19 cellular contexts compared by ENCODE assay signal in genomic region chr1:247467008-247467572, GRCh38. TPM values are rescaled to one million over a fixed set of nuclear protein-coding genes. Genes with fewer than 3 reads are reported as not detected.
A peak's percentile ranks its signal among the peaks of the same experiment; 100 is the strongest.
DNase-seq lines count a peak whose midpoint lies in the region; ATAC-seq, FAIRE-seq and TF ChIP-seq lines count a peak whose summit lies in the region.
"Had no signal": no experiment of that assay in that cellular context is flagged by ENCODE, and none has a peak within 500 bp of the region (broad histone marks: within the 10 kb centered on the region; RNA-seq: fewer than 3 reads in every experiment).

No MANE protein-coding gene starts in this region.

- H2AK5ac ChIP-seq in H1 (ENCODE audit: low read depth, low read length), result no peak overlapping the region

- CTCF ChIA-PET in H1 (lab: Charles Lee; ENCODE audit: partially characterized antibody), result no interaction called here

- peak; percentile 40 to 46 for ATAC-seq in activated T-cell treated with anti-CD3 and anti-CD28 coated beads, Interleukin-2, amount 50 U/mL, for 4 hours
- no peak for ATAC-seq in GM23338
- ATAC-seq: A549 had no signal

- no peak overlapping the region for H3K23ac ChIP-seq in H1 (ENCODE audit: insufficient read length)

- H2BK12ac ChIP-seq in H1 (ENCODE audit: low read depth, low read length), result no peak overlapping the region

- no peak for TF ChIP-seq CTCF in GM23338 (conservative IDR thresholded peaks at IDR 0.05; ENCODE audit: low read depth in 2 of 2)
- no peak for TF ChIP-seq CTCF in OCI-LY3 (IDR thresholded peaks at IDR 0.05; ENCODE audit: low read depth, low read length)
- no peak for TF ChIP-seq CTCF in H1 (IDR thresholded peaks at IDR 0.05; ENCODE audit: control extremely low read depth in 1 of 3, insufficient read depth in 1 of 3, low read depth in 1 of 3, low read length in 3 of 3)
- no peak for TF ChIP-seq CTCF in endodermal cell (conservative IDR thresholded peaks at IDR 0.05)
- no peak for TF ChIP-seq CTCF in brain microvascular endothelial cell (IDR thresholded peaks at IDR 0.05; ENCODE audit: low read depth, low read length, missing control alignments)

- H3K23me2 ChIP-seq in H1 (ENCODE audit: low read depth, low read length), result no peaks in the 10 kb centered on the region

- H2BK20ac ChIP-seq in H1 (ENCODE audit: low read length), result no peak overlapping the region

- H3K79me2 ChIP-seq in GM23338 (replicated peaks; ENCODE audit: insufficient read depth) (no peaks in the 10 kb centered on the region), OCI-LY3 (ENCODE audit: low read length) (no peaks in the 10 kb centered on the region), H1 (ENCODE audit: control insufficient read depth in 1 of 2, insufficient read depth in 2 of 2, low read length in 2 of 2) (no peaks in the 10 kb centered on the region)

- 86% methylated on average over 4 of the region's 4 CpGs; no CpG with 5 or more reads in 1 of the 2 experiments for WGBS in H1 (ENCODE audit: extremely low coverage in 1 of 2, insufficient coverage in 1 of 2, insufficient read length in 1 of 2, insufficient replicate concordance in 2 of 2, low coverage in 1 of 2, low lambda C conversion rate in 2 of 2, missing lambda C conversion rate in 1 of 2), 2 experiments
- WGBS in endodermal cell (ENCODE audit: insufficient coverage in 1 of 2, insufficient read length in 1 of 2), 2 experiments, result 86 to 94% methylated on average over 3 to 4 of the region's 4 CpGs

- H3K9me3 ChIP-seq in OCI-LY3 (ENCODE audit: insufficient read depth, low read length) (no peaks in the 10 kb centered on the region), H1 (ENCODE audit: insufficient read depth in 2 of 2, low read depth in 1 of 2, low read length in 1 of 2) (peaks cover 0 to 2% of the 10 kb centered on the region in 2 experiments; a peak in 2 of 4 replicates), endodermal cell (ENCODE audit: control insufficient read depth, low read length) (peaks cover 17% of the 10 kb centered on the region)
- H3K9me3 ChIP-seq: A549, BE2C had no signal

- H2AFZ ChIP-seq in GM23338, result peak overlapping the region; percentile 59; the same call in 1 of the 2 replicates
- H2AFZ ChIP-seq in OCI-LY3 (ENCODE audit: low read depth, low read length), result no peak overlapping the region
- no peak overlapping the region for H2AFZ ChIP-seq in H1 (ENCODE audit: low read length)
- H2AFZ ChIP-seq: GM23248 had no signal

- peaks cover 7% of the 10 kb centered on the region for H3K27me3 Mint-ChIP-seq in activated T-cell treated with anti-CD3 and anti-CD28 coated beads, Interleukin-2, amount 50 U/mL, for 4 hours (ENCODE audit: low read depth)
- H3K27me3 Mint-ChIP-seq in GM23338 (ENCODE audit: insufficient read depth, low read depth, poor library complexity) (peaks cover 1% of the 10 kb centered on the region), endodermal cell (ENCODE audit: insufficient read depth) (peaks cover 2% of the 10 kb centered on the region)

- no peaks in the 10 kb centered on the region for H3K36me3 Mint-ChIP-seq in activated T-cell treated with anti-CD3 and anti-CD28 coated beads, Interleukin-2, amount 50 U/mL, for 4 hours (ENCODE audit: insufficient read depth)
- H3K36me3 Mint-ChIP-seq in GM23338 (ENCODE audit: low read depth), result no peaks in the 10 kb centered on the region; the same call in 1 of the 3 replicates
- peaks cover 1% of the 10 kb centered on the region for H3K36me3 Mint-ChIP-seq in endodermal cell (ENCODE audit: low read depth)
- H3K36me3 Mint-ChIP-seq: CD4-positive, alpha-beta memory T cell had no signal

- DNase-seq in activated T-cell treated with anti-CD3 and anti-CD28 coated beads, Interleukin-2, amount 50 U/mL, for 4 hours, result no peak
- DNase-seq in activated T-cell treated with anti-CD3 and anti-CD28 coated beads for 4 hours (no peak), GM23338 (ENCODE audit: low spot score) (no peak), H1 (ENCODE audit: low read depth in 1 of 2, low spot score in 2 of 2) (no peak), endodermal cell (no peak), brain microvascular endothelial cell (no peak), HK-2 (ENCODE audit: unreplicated experiment) (no peak)
- DNase-seq: BE2C; CD4-positive, alpha-beta memory T cell; DMS79; GM23248; H9 had no signal

- H4K5ac ChIP-seq in H1 (ENCODE audit: insufficient read length, low read depth, low read length), result no peak overlapping the region

- peak overlapping the region; percentile 72; the same call in 1 of the 2 replicates for H2BK15ac ChIP-seq in H1 (ENCODE audit: low read length)

- H3K79me1 ChIP-seq in H1 (ENCODE audit: low read depth, low read length), result no peaks in the 10 kb centered on the region

- H4K20me1 ChIP-seq in GM23338 (replicated peaks; ENCODE audit: insufficient read depth) (no peaks in the 10 kb centered on the region), OCI-LY3 (ENCODE audit: insufficient read depth, low read length) (no peaks in the 10 kb centered on the region), H1 (replicated peaks in 1 of 2; ENCODE audit: control insufficient read depth in 1 of 2, insufficient read depth in 2 of 2, low read length in 2 of 2) (no peaks in the 10 kb centered on the region)

- no peak overlapping the region for H2BK120ac ChIP-seq in H1 (replicated peaks; ENCODE audit: low read depth, low read length)

- no peak overlapping the region for H3K4ac ChIP-seq in H1 (replicated peaks; ENCODE audit: insufficient read length, low read depth, low read length)

- no peaks in the 10 kb centered on the region for H3K9me3 Mint-ChIP-seq in activated T-cell treated with anti-CD3 and anti-CD28 coated beads, Interleukin-2, amount 50 U/mL, for 4 hours
- H3K9me3 Mint-ChIP-seq in GM23338 (peaks cover 11% of the 10 kb centered on the region), endodermal cell (peaks cover 20% of the 10 kb centered on the region)

- no peaks in the 10 kb centered on the region for H3K27me3 ChIP-seq in GM23338 (ENCODE audit: insufficient read depth)
- no peaks in the 10 kb centered on the region for H3K27me3 ChIP-seq in OCI-LY3 (ENCODE audit: low read depth, low read length)
- no peaks in the 10 kb centered on the region for H3K27me3 ChIP-seq in H1 (replicated peaks in 1 of 4; ENCODE audit: control insufficient read depth in 3 of 4, extremely low read depth in 1 of 4, insufficient read depth in 3 of 4, low read length in 3 of 4)
- no peaks in the 10 kb centered on the region for H3K27me3 ChIP-seq in endodermal cell (ENCODE audit: control insufficient read depth, insufficient read depth, low read length, poor library complexity, severe bottlenecking)
- H3K27me3 ChIP-seq in brain microvascular endothelial cell (replicated peaks), result no peaks in the 10 kb centered on the region

- TF ChIP-seq RAD21 in H1 (IDR thresholded peaks at IDR 0.05 in 1 of 2, conservative IDR thresholded peaks at IDR 0.05 in 1 of 2; ENCODE audit: low read depth in 2 of 2, low read length in 2 of 2), result no peak

- H3K27ac ChIP-seq in GM23338 (ENCODE audit: low read depth) (no peak overlapping the region), OCI-LY3 (ENCODE audit: low read length) (peak overlapping the region; percentile 89), H1 (ENCODE audit: low read depth, low read length) (no peak overlapping the region), endodermal cell (ENCODE audit: low read depth, low read length) (no peak overlapping the region), brain microvascular endothelial cell (no peak overlapping the region)
- H3K27ac ChIP-seq: A549, C4-2B, GM23248 had no signal

- H4K91ac ChIP-seq in H1 (replicated peaks; ENCODE audit: insufficient read length, low read length), result no peak overlapping the region

- H3F3A ChIP-seq in GM23338 (replicated peaks; ENCODE audit: low read depth), result no peaks in the 10 kb centered on the region

- H3K4me3 ChIP-seq in GM23338 (no peak overlapping the region), OCI-LY3 (ENCODE audit: low read length) (peak overlapping the region; percentile 19), H1 (ENCODE audit: extremely low read depth in 1 of 4, insufficient read depth in 2 of 4, low read depth in 3 of 4, low read length in 4 of 4) (no peak overlapping the region), endodermal cell (ENCODE audit: low read length) (no peak overlapping the region), brain microvascular endothelial cell (ENCODE audit: low read depth, low read length) (no peak overlapping the region)
- H3K4me3 ChIP-seq: A549, GM23248 had no signal

- H3K4me3 Mint-ChIP-seq in activated T-cell treated with anti-CD3 and anti-CD28 coated beads, Interleukin-2, amount 50 U/mL, for 4 hours, result no peak overlapping the region
- H3K4me3 Mint-ChIP-seq in GM23338 (no peak overlapping the region), endodermal cell (no peak overlapping the region)
- H3K4me3 Mint-ChIP-seq: CD4-positive, alpha-beta memory T cell; H9 had no signal

- H2BK5ac ChIP-seq in H1 (ENCODE audit: low read depth, low read length), result no peak overlapping the region

- no peak overlapping the region for H3K18ac ChIP-seq in H1 (ENCODE audit: extremely low read depth, low read length)

- no peak overlapping the region for H4K8ac ChIP-seq in H1 (ENCODE audit: extremely low read depth, insufficient read depth, low read length)

- H3K14ac ChIP-seq in H1 (ENCODE audit: insufficient read length), result no peak overlapping the region

- 0 out of 2 replicates have a peak, but pooled peaks cover 7% of the 10 kb centered on the region for H3K9me2 ChIP-seq in GM23338 (ENCODE audit: insufficient read depth)

- no peak for FAIRE-seq in H1 (lab: Jason Lieb, UNC)
- FAIRE-seq: A549, GM12891 had no signal

- no peak for TF ChIP-seq POLR2A in H1 (IDR thresholded peaks at IDR 0.05; ENCODE audit: control extremely low read depth in 1 of 2, low read depth in 2 of 2, low read length in 2 of 2)

- H3K56ac ChIP-seq in H1 (replicated peaks; ENCODE audit: insufficient read length, low read depth, low read length), result no peak overlapping the region

- H3K36me3 ChIP-seq in GM23338 (ENCODE audit: insufficient read depth) (no peaks in the 10 kb centered on the region), OCI-LY3 (replicated peaks; ENCODE audit: low read depth, low read length) (no peaks in the 10 kb centered on the region), H1 (ENCODE audit: control insufficient read depth in 2 of 4, insufficient read depth in 4 of 4, low read length in 3 of 4) (no peaks in the 10 kb centered on the region), endodermal cell (ENCODE audit: control insufficient read depth, insufficient read depth, low read length) (no peaks in the 10 kb centered on the region), brain microvascular endothelial cell (replicated peaks) (no peaks in the 10 kb centered on the region)
- H3K36me3 ChIP-seq: BE2C had no signal

- H3K27ac Mint-ChIP-seq in GM23338, result no peak overlapping the region
- no peak overlapping the region for H3K27ac Mint-ChIP-seq in endodermal cell
- H3K27ac Mint-ChIP-seq: CD4-positive, alpha-beta memory T cell; H9 had no signal

- no peaks in the 10 kb centered on the region for H3K4me1 Mint-ChIP-seq in activated T-cell treated with anti-CD3 and anti-CD28 coated beads, Interleukin-2, amount 50 U/mL, for 4 hours (ENCODE audit: low read depth)
- H3K4me1 Mint-ChIP-seq in GM23338 (no peaks in the 10 kb centered on the region; the same call in 1 of the 3 replicates), endodermal cell (no peaks in the 10 kb centered on the region)
- H3K4me1 Mint-ChIP-seq: CD4-positive, alpha-beta memory T cell had no signal

- POLR2A ChIA-PET in H1 (lab: Charles Lee; ENCODE audit: partially characterized antibody), result no interaction called here

- H3K9ac ChIP-seq in OCI-LY3 (ENCODE audit: low read length), result peak overlapping the region; percentile 50
- H3K9ac ChIP-seq in H1 (replicated peaks in 1 of 4; ENCODE audit: extremely low read depth in 1 of 4, low read depth in 3 of 4, low read length in 3 of 4), result no peak overlapping the region
- no peak overlapping the region for H3K9ac ChIP-seq in endodermal cell (ENCODE audit: extremely low read depth, low read length, poor library complexity, severe bottlenecking)
- H3K9ac ChIP-seq: GM23248 had no signal

- H3K4me1 ChIP-seq in GM23338 (ENCODE audit: insufficient read depth) (no peaks in the 10 kb centered on the region), OCI-LY3 (ENCODE audit: low read length) (peaks cover 46% of the 10 kb centered on the region), H1 (replicated peaks in 1 of 4; ENCODE audit: control insufficient read depth in 3 of 4, insufficient read depth in 4 of 4, low read length in 3 of 4) (no peaks in the 10 kb centered on the region; a peak in 1 of 7 replicates), endodermal cell (ENCODE audit: control insufficient read depth, insufficient read depth, low read length) (no peaks in the 10 kb centered on the region)
- H3K4me1 ChIP-seq: A549, BE2C had no signal

- no peak overlapping the region for H3K4me2 ChIP-seq in GM23338
- peak overlapping the region; percentile 53 for H3K4me2 ChIP-seq in OCI-LY3 (ENCODE audit: low read length)
- no peak overlapping the region for H3K4me2 ChIP-seq in H1 (ENCODE audit: insufficient read depth in 1 of 2, low read depth in 2 of 2, low read length in 2 of 2)
- H3K4me2 ChIP-seq: A549 had no signal

- TF ChIP-seq EP300 in H1 (IDR thresholded peaks at IDR 0.05; ENCODE audit: borderline replicate concordance in 1 of 2, low read depth in 2 of 2, low read length in 2 of 2), result no peak

- in situ Hi-C loops in brain microvascular endothelial cell (cut with HindIII; ENCODE audit: low pct_ligation_motif_present, low sequenced_read_pairs), result no loop called here

RNA-seq across cellular contexts. Expression of gene OR2B11, which starts 9.2 kb away (rescaled TPM):
- not detected for total RNA-seq in activated T-cell treated with anti-CD3 and anti-CD28 coated beads, Interleukin-2, amount 50 U/mL, for 4 hours
- total RNA-seq in GM23338 (2014; rRNA removed; shearing (Covaris generic)), result not detected in 2 replicates
- polyA plus RNA-seq in GM23338 (2016; fragmentation: Nextera tagmentation; extraction: Ambion mirVana) (not detected in 2 replicates), H1 (2011; rRNA removed) (not detected in 2 replicates)
- total RNA-seq in H1 (2021; fragmentation: NEBNext Ultra II Directional; extraction: Animal tissue kit (Norgen Biotek cat#: 25700)), result not detected in 2 replicates
- polyA plus RNA-seq in H1 (2011; cell fraction: cytosol; rRNA removed), result not detected
- polyA plus RNA-seq in H1 (2011; cell fraction: nucleus; rRNA removed), result not detected
- not detected in 4 replicates for polyA plus RNA-seq in H1 (2012, experiment 1 of 2)
- polyA plus RNA-seq in H1 (2012, experiment 2 of 2), result not detected
- not detected for polyA plus RNA-seq in H1 (2013, experiment 1 of 2)
- polyA plus RNA-seq in H1 (2013, experiment 2 of 2), result not detected
- polyA minus RNA-seq in H1 (2011; rRNA and poly(A)+ RNA removed), result not detected in 2 replicates
- not detected for polyA minus RNA-seq in H1 (2011; cell fraction: cytosol; rRNA and poly(A)+ RNA removed)
- not detected for polyA minus RNA-seq in H1 (2011; cell fraction: nucleus; rRNA and poly(A)+ RNA removed)
- total RNA-seq in endodermal cell, result not detected
- polyA plus RNA-seq in endodermal cell (2013, experiment 1 of 2), result not detected
- not detected for polyA plus RNA-seq in endodermal cell (2013, experiment 2 of 2)
- total RNA-seq: CD4-positive, alpha-beta memory T cell; G401; GM23248; H9; HT-29 had no signal
- polyA plus RNA-seq: A549; AG04450; CD4-positive, alpha-beta memory T cell; GM23248 had no signal

RNA-seq across cellular contexts. Expression of gene NLRP3, which starts 51.1 kb away (rescaled TPM):
- total RNA-seq in activated T-cell treated with anti-CD3 and anti-CD28 coated beads, Interleukin-2, amount 50 U/mL, for 4 hours, result 1 to 10 TPM; 4.1 to 5.4 (median 4.2) TPM
- 0.42 TPM in 1 of 2 replicates, not detected in the other for total RNA-seq in GM23338 (2014; rRNA removed; shearing (Covaris generic))
- polyA plus RNA-seq in GM23338 (2016; fragmentation: Nextera tagmentation; extraction: Ambion mirVana) (0.14 TPM in 1 of 2 replicates, not detected in the other), H1 (2011; rRNA removed) (0.03 and 0.05 TPM in 2 replicates)
- 0.19 and 0.23 TPM in 2 replicates for total RNA-seq in H1 (2021; fragmentation: NEBNext Ultra II Directional; extraction: Animal tissue kit (Norgen Biotek cat#: 25700))
- polyA plus RNA-seq in H1 (2011; cell fraction: cytosol; rRNA removed), result 0.08 TPM
- 0.14 TPM for polyA plus RNA-seq in H1 (2011; cell fraction: nucleus; rRNA removed)
- polyA plus RNA-seq in H1 (2012, experiment 1 of 2), result 0.05 to 0.39 TPM (median 0.10 TPM) in 4 replicates
- not detected for polyA plus RNA-seq in H1 (2012, experiment 2 of 2)
- polyA plus RNA-seq in H1 (2013, experiment 1 of 2), result 0.04 TPM
- 0.02 TPM for polyA plus RNA-seq in H1 (2013, experiment 2 of 2)
- polyA minus RNA-seq in H1 (2011; rRNA and poly(A)+ RNA removed), result 0.03 and 0.10 TPM in 2 replicates
- 0.29 TPM for polyA minus RNA-seq in H1 (2011; cell fraction: cytosol; rRNA and poly(A)+ RNA removed)
- polyA minus RNA-seq in H1 (2011; cell fraction: nucleus; rRNA and poly(A)+ RNA removed), result not detected
- under 1 TPM in 1 of 2 donors, not detected in 1; 0.09 TPM for total RNA-seq in endodermal cell
- polyA plus RNA-seq in endodermal cell (2013, experiment 1 of 2), result 0.14 TPM
- polyA plus RNA-seq in endodermal cell (2013, experiment 2 of 2), result 0.21 TPM
- total RNA-seq: G401, H9 had no signal
- polyA plus RNA-seq: A549 had no signal
